Comparison of ENCODE assay signal across 8 cellular contexts in the genomic region with DNA sequence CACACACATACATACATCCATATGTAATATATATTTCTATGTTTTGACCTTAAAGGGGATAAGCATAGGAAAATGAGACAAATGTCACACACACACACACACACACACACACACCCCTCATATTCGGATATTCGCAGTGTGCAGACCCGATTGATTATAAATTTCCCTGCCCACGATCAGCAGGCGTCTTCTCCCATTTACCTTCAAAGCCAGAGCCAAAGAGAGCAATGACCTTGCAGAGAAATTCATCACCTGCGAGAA. TPM values are rescaled to one million over a fixed set of nuclear protein-coding genes. Genes with fewer than 3 reads are reported as not detected.
DNase-seq lines count a peak whose midpoint lies in the region; ATAC-seq and TF ChIP-seq lines count a peak whose summit lies in the region.

No MANE protein-coding gene starts in this region.

- peak overlapping the region; percentile 72 for H3K4me3 ChIP-seq in HEK293 (ENCODE audit: low read depth, low read length)
- H3K4me3 ChIP-seq in iPS-18a (ENCODE audit: low read length): peak overlapping the region; percentile 73
- H3K4me3 ChIP-seq in skeletal muscle tissue (ENCODE audit: low read length in 3 of 3): peak overlapping the region; percentile 50 to 68 (median 63)

- peaks cover 24% of the 10 kb centered on the region for H3K27me3 ChIP-seq in iPS-18a (ENCODE audit: control insufficient read depth, insufficient read depth, low read length)
- peaks cover 0 to 16% (median 10%) of the 10 kb centered on the region in 3 donors for H3K27me3 ChIP-seq in skeletal muscle tissue (ENCODE audit: control insufficient read depth in 3 of 3, insufficient read depth in 3 of 3, low read length in 3 of 3)

- H3K4me1 ChIP-seq in HEK293 (ENCODE audit: control insufficient read depth, insufficient read depth, low read length) (peaks cover 4% of the 10 kb centered on the region; the same call in 1 of the 2 replicates), iPS-18a (ENCODE audit: control insufficient read depth, low read depth, low read length) (peaks cover 10% of the 10 kb centered on the region), skeletal muscle tissue (ENCODE audit: control insufficient read depth in 3 of 3, insufficient read depth in 3 of 3, low read length in 3 of 3) (peaks cover 0 to 4% (median 4%) of the 10 kb centered on the region in 3 donors)

- no peak for ATAC-seq in activated CD8-positive, alpha-beta T cell treated with anti-CD3 and anti-CD28 coated beads, Interleukin-2, amount 10 ng/mL, durations not matched to agents 7 days and 5 days
- no peak for ATAC-seq in HG02885 (IDR thresholded peaks at IDR 0.05; ENCODE audit: poor library complexity, unreplicated experiment)

- H3K27ac ChIP-seq in HEK293 (ENCODE audit: extremely low read depth, low read depth, low read length) (peak overlapping the region; percentile 73; the same call in 1 of the 2 replicates), iPS-18a (ENCODE audit: low read length) (no peak overlapping the region), skeletal muscle tissue (ENCODE audit: low read depth, low read length) (no peak overlapping the region)

- no peak for DNase-seq in activated CD8-positive, alpha-beta T cell treated with anti-CD3 and anti-CD28 coated beads, Interleukin-2, amount 10 ng/mL, durations not matched to agents 7 days and 5 days
- no peak for DNase-seq in activated CD8-positive, alpha-beta memory T cell treated with anti-CD3 and anti-CD28 coated beads for 24 hours
- no peak for DNase-seq in activated CD4-positive, alpha-beta T cell treated with anti-CD3 and anti-CD28 coated beads for 4 hours
- no peak for DNase-seq in activated CD4-positive, alpha-beta T cell treated with anti-CD3 and anti-CD28 coated beads, Interleukin-2, amount 50 U/mL, for 48 hours

- peak overlapping the region; percentile 84 for H3K27ac Mint-ChIP-seq in activated CD8-positive, alpha-beta T cell treated with anti-CD3 and anti-CD28 coated beads, Interleukin-2, amount 10 ng/mL, durations not matched to agents 7 days and 5 days

- H3K9me3 ChIP-seq in HEK293 (ENCODE audit: control insufficient read depth, insufficient read depth, low read depth, low read length): no peaks in the 10 kb centered on the region
- no peaks in the 10 kb centered on the region for H3K9me3 ChIP-seq in iPS-18a (ENCODE audit: control insufficient read depth, low read depth, low read length)
- H3K9me3 ChIP-seq in skeletal muscle tissue (ENCODE audit: control insufficient read depth in 3 of 3, low read length in 3 of 3): no peaks in the 10 kb centered on the region

- H3K36me3 ChIP-seq in HEK293 (ENCODE audit: control insufficient read depth in 2 of 2, insufficient read depth in 1 of 2, low read length in 2 of 2) (no peaks in the 10 kb centered on the region), iPS-18a (ENCODE audit: control insufficient read depth, low read depth, low read length) (no peaks in the 10 kb centered on the region), skeletal muscle tissue (ENCODE audit: control insufficient read depth in 3 of 3, insufficient read depth in 3 of 3, low read length in 3 of 3) (no peaks in the 10 kb centered on the region)

- peak overlapping the region; percentile 90 for H3K4me3 Mint-ChIP-seq in activated CD8-positive, alpha-beta T cell treated with anti-CD3 and anti-CD28 coated beads, Interleukin-2, amount 10 ng/mL, durations not matched to agents 7 days and 5 days

- no peaks in the 10 kb centered on the region for H3K9me3 Mint-ChIP-seq in activated CD8-positive, alpha-beta T cell treated with anti-CD3 and anti-CD28 coated beads, Interleukin-2, amount 10 ng/mL, durations not matched to agents 7 days and 5 days (ENCODE audit: insufficient read depth)

- CTCF ChIA-PET in HEK293 (lab: Yijun Ruan, JAX): no interaction called here
- CTCF ChIA-PET in activated CD8-positive, alpha-beta T cell treated with anti-CD3 and anti-CD28 coated beads, Interleukin-2, amount 10 ng/mL, durations not matched to agents 7 days and 5 days (lab: Charles Lee): interaction anchor here (1.4 to 2.2 kb wide), 5 partner anchors 8 to 81 kb away, joined by 4 to 11 read pairs (median 7); no protein-coding TSS in a partner anchor

- H3K4me1 Mint-ChIP-seq in activated CD8-positive, alpha-beta T cell treated with anti-CD3 and anti-CD28 coated beads, Interleukin-2, amount 10 ng/mL, durations not matched to agents 7 days and 5 days (ENCODE audit: low read depth): peaks cover 57% of the 10 kb centered on the region

- no peaks in the 10 kb centered on the region for H3K27me3 Mint-ChIP-seq in activated CD8-positive, alpha-beta T cell treated with anti-CD3 and anti-CD28 coated beads, Interleukin-2, amount 10 ng/mL, durations not matched to agents 7 days and 5 days (ENCODE audit: low read depth)

- TF ChIP-seq CTCF in HEK293 (tag by site-specific recombination; IDR thresholded peaks at IDR 0.05): no peak

- H3K36me3 Mint-ChIP-seq in activated CD8-positive, alpha-beta T cell treated with anti-CD3 and anti-CD28 coated beads, Interleukin-2, amount 10 ng/mL, durations not matched to agents 7 days and 5 days (ENCODE audit: low read depth): peaks cover 44% of the 10 kb centered on the region

- H3K9ac ChIP-seq in iPS-18a (ENCODE audit: low read length): no peak overlapping the region
- H3K9ac ChIP-seq in skeletal muscle tissue (ENCODE audit: low read depth in 1 of 3, low read length in 3 of 3): peak overlapping the region; percentile 40 to 67 (median 47)

- POLR2A ChIA-PET in HEK293 (lab: Yijun Ruan, JAX): no interaction called here
- POLR2A ChIA-PET in activated CD8-positive, alpha-beta T cell treated with anti-CD3 and anti-CD28 coated beads, Interleukin-2, amount 10 ng/mL, durations not matched to agents 7 days and 5 days (lab: Charles Lee): interaction anchor here (0.6 to 2.7 kb wide), 4 partner anchors 8 to 52 kb away, joined by 3 to 28 read pairs (median 16); no protein-coding TSS in a partner anchor

TF ChIP-seq in HEK293, 187 proteins besides CTCF, POLR2A, EP300 and RAD21:
- TF ChIP-seq ZNF423 (tag by site-specific recombination; IDR thresholded peaks at IDR 0.05): no peak
- TF ChIP-seq, protein P1, sequence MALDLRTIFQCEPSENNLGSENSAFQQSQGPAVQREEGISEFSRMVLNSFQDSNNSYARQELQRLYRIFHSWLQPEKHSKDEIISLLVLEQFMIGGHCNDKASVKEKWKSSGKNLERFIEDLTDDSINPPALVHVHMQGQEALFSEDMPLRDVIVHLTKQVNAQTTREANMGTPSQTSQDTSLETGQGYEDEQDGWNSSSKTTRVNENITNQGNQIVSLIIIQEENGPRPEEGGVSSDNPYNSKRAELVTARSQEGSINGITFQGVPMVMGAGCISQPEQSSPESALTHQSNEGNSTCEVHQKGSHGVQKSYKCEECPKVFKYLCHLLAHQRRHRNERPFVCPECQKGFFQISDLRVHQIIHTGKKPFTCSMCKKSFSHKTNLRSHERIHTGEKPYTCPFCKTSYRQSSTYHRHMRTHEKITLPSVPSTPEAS (tag by site-specific recombination; IDR thresholded peaks at IDR 0.05): peak; percentile 69

RNA-seq across cellular contexts. Expression of a gene that starts 0.5 kb away (rescaled TPM):
- 10 to 100 TPM; 40.6 to 40.8 TPM for total RNA-seq in activated CD8-positive, alpha-beta T cell treated with anti-CD3 and anti-CD28 coated beads, Interleukin-2, amount 10 ng/mL, durations not matched to agents 7 days and 5 days
- 3.7 TPM for total RNA-seq in skeletal muscle tissue
